ENCODE assay signal across 24 cellular contexts in genomic region chr1:102896286-102896685, GRCh38.
A peak's percentile ranks its signal among the peaks of the same experiment; 100 is the strongest.
DNase-seq lines count a peak whose midpoint lies in the region; ATAC-seq and TF ChIP-seq lines count a peak whose summit lies in the region.
"Had no signal": no experiment of that assay in that cellular context is flagged by ENCODE, and none has a peak within 500 bp of the region (broad histone marks: within the 10 kb centered on the region; RNA-seq: fewer than 3 reads in every experiment).

No MANE protein-coding gene starts in this region.

- BruUV-seq in PC-3 (replicated peaks; lab: Mats Ljungman, UMichigan), result no TSS peak

- no peaks in the 10 kb centered on the region for H3K27me3 ChIP-seq in PC-3 (ENCODE audit: low read length)
- H3K27me3 ChIP-seq: BE2C, BLaER1 had no signal

- no peaks in the 10 kb centered on the region for H4K20me1 ChIP-seq in PC-3 (ENCODE audit: low read length)
- H4K20me1 ChIP-seq: BLaER1 had no signal

- peaks cover 29% of the 10 kb centered on the region for H3K4me1 ChIP-seq in PC-3 (ENCODE audit: insufficient read depth, low read length)
- H3K4me1 ChIP-seq: BE2C, BLaER1 had no signal

- H2AFZ ChIP-seq in PC-3 (ENCODE audit: low read length), result no peak overlapping the region; the same call in 1 of the 2 replicates

- no peaks in the 10 kb centered on the region for H3F3A ChIP-seq in PC-3 (ENCODE audit: low read length, unreplicated experiment)

- DNase-seq in PC-3 (peak; percentile 13), fibroblast of villous mesenchyme (ENCODE audit: low read depth) (peak; percentile 25), hippocampal formation (lab: John Stamatoyannopoulos, UW) (no peak), NCI-H1436 (lab: John Stamatoyannopoulos, UW) (no peak), NOMO-1 (lab: John Stamatoyannopoulos, UW; ENCODE audit: unreplicated experiment in 2 of 2) (no peak)
- DNase-seq in stimulated activated CD4-positive, alpha-beta T cell treated with anti-CD3 and anti-CD28 coated beads, Interleukin-4, amount 100 ng/mL, for 24 hours, result no peak
- DNase-seq: 8988T; ACHN; BE2C; C1 segment of cervical spinal cord; CD4-positive, alpha-beta memory T cell; CD4-positive, CD25-positive, alpha-beta regulatory T cell; CD8-positive, alpha-beta memory T cell; COR-L47; DMS 273 treated with DMSO at 0.1 percent for 48 hours; DMS153; DMS53; DMS79; DND-41; EL; GDM1 had no signal

- no peak overlapping the region for H3K4me3 ChIP-seq in PC-3 (ENCODE audit: low read length)
- H3K4me3 ChIP-seq in fibroblast of villous mesenchyme (ENCODE audit: low read depth, low read length), result no peak overlapping the region
- H3K4me3 ChIP-seq: BLaER1, GM12878 had no signal

- H3K4me2 ChIP-seq in PC-3 (ENCODE audit: low read length), result 0 out of 2 replicates have a peak overlapping the region, but pooled peaks have one; percentile 1
- H3K4me2 ChIP-seq: BLaER1 had no signal

- H3K9ac ChIP-seq in PC-3 (ENCODE audit: low read length), result no peak overlapping the region
- H3K9ac ChIP-seq: BLaER1 had no signal

- H3K9me2 ChIP-seq in PC-3 (replicated peaks; ENCODE audit: low read length), result no peaks in the 10 kb centered on the region

- H3K36me3 ChIP-seq in PC-3 (ENCODE audit: low read depth, low read length), result no peaks in the 10 kb centered on the region
- H3K36me3 ChIP-seq: BE2C, BLaER1 had no signal

- no peak for TF ChIP-seq CTCF in PC-3 (conservative IDR thresholded peaks at IDR 0.05; ENCODE audit: low read depth, low read length)
- TF ChIP-seq CTCF in fibroblast of villous mesenchyme (IDR thresholded peaks at IDR 0.05; ENCODE audit: insufficient read depth, low read depth, low read length), result no peak

- CTCF ChIA-PET in PC-3 (lab: Charles Lee), result no interaction called here

- H3K9me3 ChIP-seq in PC-3 (ENCODE audit: low read length), result no peaks in the 10 kb centered on the region
- H3K9me3 ChIP-seq: BE2C, BLaER1 had no signal

- intact Hi-C loops in PC-3 (cut with micrococcal nuclease), result no loop called here

- POLR2A ChIA-PET in PC-3 (lab: Charles Lee; ENCODE audit: unreplicated experiment), result no interaction called here

- no peaks in the 10 kb centered on the region for H3K79me2 ChIP-seq in PC-3 (ENCODE audit: low read length)

- ATAC-seq in PC-3 (no peak), SK-N-SH treated with all-trans-retinoic acid at 6 μM for 48 hours (no peak)
- ATAC-seq: GM12878 had no signal

- H3K27ac ChIP-seq in PC-3 (ENCODE audit: low read length), result no peak overlapping the region
- H3K27ac ChIP-seq: BLaER1 had no signal

TF ChIP-seq in SK-N-SH treated with all-trans-retinoic acid at 6 μM for 48 hours, 23 proteins besides CTCF, POLR2A, EP300 and RAD21:
- TF ChIP-seq ZFP3 (CRISPR knock-in tag; IDR thresholded peaks at IDR 0.05) (no peak), CREB5 (CRISPR knock-in tag; IDR thresholded peaks at IDR 0.05; ENCODE audit: low read depth) (no peak), SNAI2 (CRISPR knock-in tag; IDR thresholded peaks at IDR 0.05) (no peak), TOX (CRISPR knock-in tag; IDR thresholded peaks at IDR 0.05; ENCODE audit: borderline replicate concordance) (no peak; the same call in 1 of the 2 replicates), ZNF8 (CRISPR knock-in tag; IDR thresholded peaks at IDR 0.05) (no peak), GLIS3 (CRISPR knock-in tag; IDR thresholded peaks at IDR 0.05) (no peak), ISL1 (CRISPR knock-in tag; IDR thresholded peaks at IDR 0.05) (peak; percentile 80), ZNF70 (CRISPR knock-in tag; IDR thresholded peaks at IDR 0.05) (no peak), ESRRG (CRISPR knock-in tag; IDR thresholded peaks at IDR 0.05) (no peak), ZC3H10 (CRISPR knock-in tag; IDR thresholded peaks at IDR 0.05) (peak; percentile 58; the same call in 1 of the 2 replicates), ZNF565 (CRISPR knock-in tag; conservative IDR thresholded peaks at IDR 0.05; ENCODE audit: low read depth) (no peak), PPARA (CRISPR knock-in tag; IDR thresholded peaks at IDR 0.05; ENCODE audit: borderline replicate concordance) (no peak), OSR1 (CRISPR knock-in tag; IDR thresholded peaks at IDR 0.05) (no peak)

Comparison
In these comparisons a context has a peak if more than half of its experiments do, and no peak if none do; other contexts are left out.
1. DNase-seq: peak in PC-3 (single experiment) and fibroblast of villous mesenchyme (single experiment); none in hippocampal formation (0 of 2), NCI-H1436 (single experiment), NOMO-1 (0 of 2) and stimulated activated CD4-positive, alpha-beta T cell treated with anti-CD3 and anti-CD28 coated beads, Interleukin-4, amount 100 ng/mL, for 24 hours (single experiment).